Comparison of ENCODE assay signal across 9 cellular contexts in the genomic region with DNA sequence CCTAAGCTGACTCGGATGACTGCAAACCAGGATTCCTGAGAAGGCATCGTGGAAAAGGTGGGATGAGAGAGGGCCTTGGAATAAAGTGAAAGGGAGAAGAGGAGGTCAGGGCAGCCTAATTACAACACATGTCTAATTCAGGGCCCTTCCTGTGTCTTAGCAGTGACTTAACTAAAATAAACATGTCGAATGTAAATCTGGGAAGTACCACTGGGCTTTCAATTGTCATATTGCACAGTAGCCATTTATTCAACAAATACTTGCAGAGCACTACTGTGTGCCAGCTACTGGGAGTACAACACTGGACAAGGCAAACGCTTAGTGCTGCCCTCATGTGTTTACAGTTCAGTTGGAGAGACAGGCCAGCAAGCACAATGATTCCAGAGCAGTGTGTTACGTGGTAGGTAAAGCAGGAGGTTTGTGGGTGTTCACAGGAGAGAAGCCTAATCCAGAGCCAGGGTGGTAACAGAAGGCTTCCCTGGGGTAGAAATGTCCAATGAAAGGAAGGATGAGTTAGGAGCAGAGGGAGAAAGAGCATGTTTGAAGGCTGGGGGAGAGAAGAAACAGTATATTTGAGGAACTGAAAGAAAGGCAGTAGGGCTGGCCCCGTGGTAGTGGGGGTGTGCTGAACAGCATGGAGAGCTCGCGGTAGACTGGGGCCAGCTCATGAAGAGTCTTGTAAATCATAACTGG. TPM values are rescaled to one million over a fixed set of nuclear protein-coding genes. Genes with fewer than 3 reads are reported as not detected.
A peak's percentile ranks its signal among the peaks of the same experiment; 100 is the strongest.
DNase-seq lines count a peak whose midpoint lies in the region; ATAC-seq, FAIRE-seq and TF ChIP-seq lines count a peak whose summit lies in the region.
"Had no signal": no experiment of that assay in that cellular context is flagged by ENCODE, and none has a peak within 500 bp of the region (broad histone marks: within the 10 kb centered on the region; RNA-seq: fewer than 3 reads in every experiment).

No MANE protein-coding gene starts in this region.

- 0 out of 2 replicates have a peak, but pooled peaks have one; percentile 27 for TF ChIP-seq RAD21 in HepG2 (CRISPR knock-in tag; IDR thresholded peaks at IDR 0.05)

- no peaks in the 10 kb centered on the region for H3K79me2 ChIP-seq in HepG2 (ENCODE audit: insufficient read depth, low read length)

- H3K4me1 Mint-ChIP-seq in WTC11 = peaks cover 82% of the 10 kb centered on the region

- H3K9me3 ChIP-seq in HepG2 (ENCODE audit: low read length) = no peaks in the 10 kb centered on the region

- no peak overlapping the region for H3K4me3 Mint-ChIP-seq in WTC11

- no TSS peak for BruUV-seq in HepG2 (replicated peaks; lab: Mats Ljungman, UMichigan)

- H3K9ac ChIP-seq in HepG2 (ENCODE audit: insufficient read depth, low read depth, low read length) = peak overlapping the region; percentile 69

- intact Hi-C loops in HepG2 (cut with micrococcal nuclease; ENCODE audit: unreplicated experiment) = loop anchor here (1.0 to 2.0 kb wide), 5 partner anchors 24 to 227 kb away; no protein-coding TSS in a partner anchor

- H4K20me1 ChIP-seq in HepG2 (ENCODE audit: insufficient read depth, low read length) = no peaks in the 10 kb centered on the region

- peak overlapping the region; percentile 79 for H3K4me2 ChIP-seq in HepG2 (ENCODE audit: low read depth, low read length)

- no peaks in the 10 kb centered on the region for H3K9me3 Mint-ChIP-seq in WTC11

- no peak for TF ChIP-seq EP300 in HepG2 (IDR thresholded peaks at IDR 0.05; ENCODE audit: low read depth in 2 of 2, low read length in 2 of 2)
- no peak for TF ChIP-seq EP300 in HepG2 (CRISPR knock-in tag; IDR thresholded peaks at IDR 0.05; ENCODE audit: borderline replicate concordance)

- H3K36me3 ChIP-seq in HepG2 (replicated peaks in 1 of 2; ENCODE audit: control insufficient read depth in 1 of 2, insufficient read depth in 2 of 2, low read length in 2 of 2) = no peaks in the 10 kb centered on the region

- POLR2A ChIA-PET in WTC11 (lab: Charles Lee) = no interaction called here
- POLR2A ChIA-PET in HepG2 (lab: Yijun Ruan, JAX) = interaction anchor here (1.5 to 2.0 kb wide), 3 partner anchors 18 to 37 kb away, joined by 5 to 10 read pairs (median 5); no protein-coding TSS in a partner anchor

- ATAC-seq in GM21515 (IDR thresholded peaks at IDR 0.05; ENCODE audit: unreplicated experiment) (peak; percentile 94), HG03565 (IDR thresholded peaks at IDR 0.05; ENCODE audit: unreplicated experiment) (peak; percentile 83), WTC11 (peak; percentile 32), HepG2 (peak; percentile 92)

- DNase-seq in Caki2 (ENCODE audit: low read depth) (peak; percentile 66), WTC11 (ENCODE audit: low spot score) (no peak), HepG2 (ENCODE audit: low spot score) (peak; percentile 81), NCI-H1092 (lab: John Stamatoyannopoulos, UW) (no peak), inferior parietal cortex (ENCODE audit: extremely low spot score) (no peak)
- no peak for DNase-seq in activated CD4-positive, alpha-beta T cell treated with anti-CD3 and anti-CD28 coated beads for 48 hours

- in situ Hi-C loops in Caki2 (cut with HindIII; ENCODE audit: low pct_unique_long_range_greater_than_20kb, low sequenced_read_pairs) (no loop called here), HepG2 (cut with HindIII; ENCODE audit: extremely low pct_ligation_motif_present, low pct_unique_long_range_greater_than_20kb) (loop anchor here (10.0 kb wide), 1 partner anchor 129 kb away; no protein-coding TSS in a partner anchor)

- H3K27me3 ChIP-seq in HepG2 (ENCODE audit: control insufficient read depth in 1 of 2, insufficient read depth in 2 of 2, low read length in 2 of 2) = no peaks in the 10 kb centered on the region

- peak overlapping the region; percentile 58 for H3K27ac ChIP-seq in HepG2 (ENCODE audit: extremely low read length, insufficient read depth, low read length)

- H2AFZ ChIP-seq in HepG2 (ENCODE audit: low read length) = peak overlapping the region; percentile 100

- TF ChIP-seq CTCF in WTC11 (IDR thresholded peaks at IDR 0.05) = no peak
- TF ChIP-seq CTCF in HepG2 (CRISPR knock-in tag; IDR thresholded peaks at IDR 0.05) = peak; percentile 85

- peak overlapping the region; percentile 27; the same call in 1 of the 2 replicates for H3K27ac Mint-ChIP-seq in WTC11

- peaks cover 11% of the 10 kb centered on the region; the same call in 1 of the 2 replicates for H3K27me3 Mint-ChIP-seq in WTC11 (ENCODE audit: low read depth)

- CTCF ChIA-PET in WTC11 (lab: Charles Lee) (interaction anchor here (1.3 to 1.6 kb wide), 2 partner anchors 19 to 24 kb away, joined by 4 to 9 read pairs; no protein-coding TSS in a partner anchor), HepG2 (lab: Yijun Ruan, JAX; ENCODE audit: low intra/inter-chr PET ratio, low total read pairs) (interaction anchor here (1.1 to 1.7 kb wide), 5 partner anchors 18 to 244 kb away, joined by 3 to 7 read pairs (median 4); no protein-coding TSS in a partner anchor)

- H3K4me1 ChIP-seq in HepG2 (ENCODE audit: insufficient read depth, low read length) = peaks cover 80% of the 10 kb centered on the region

- no peaks in the 10 kb centered on the region for H3K36me3 Mint-ChIP-seq in WTC11

- TF ChIP-seq POLR2A in HepG2 (IDR thresholded peaks at IDR 0.05; ENCODE audit: insufficient read depth in 1 of 2, low read depth in 2 of 2, low read length in 2 of 2) = peak in 1 of 2 experiments; percentile 67; a peak in 2 of 4 replicates

- peak; percentile 90 for FAIRE-seq in HepG2 (lab: Jason Lieb, UNC)
- FAIRE-seq: G401.6 had no signal

- 25% methylated on average over 8 of the region's 8 CpGs for WGBS in HepG2 (ENCODE audit: low lambda C conversion rate)

- H3K4me3 ChIP-seq in HepG2 (replicated peaks in 1 of 3; ENCODE audit: insufficient read depth in 1 of 3, low read depth in 2 of 3, low read length in 3 of 3) = peak overlapping the region; percentile 25 to 54 (median 43); a peak in 5 of 6 replicates

TF ChIP-seq in WTC11, 78 proteins besides CTCF, POLR2A, EP300 and RAD21:
- no peak for TF ChIP-seq GRHL2 (CRISPR knock-in tag; IDR thresholded peaks at IDR 0.05; ENCODE audit: insufficient replicate concordance, severe bottlenecking)
- TF ChIP-seq, protein P1, sequence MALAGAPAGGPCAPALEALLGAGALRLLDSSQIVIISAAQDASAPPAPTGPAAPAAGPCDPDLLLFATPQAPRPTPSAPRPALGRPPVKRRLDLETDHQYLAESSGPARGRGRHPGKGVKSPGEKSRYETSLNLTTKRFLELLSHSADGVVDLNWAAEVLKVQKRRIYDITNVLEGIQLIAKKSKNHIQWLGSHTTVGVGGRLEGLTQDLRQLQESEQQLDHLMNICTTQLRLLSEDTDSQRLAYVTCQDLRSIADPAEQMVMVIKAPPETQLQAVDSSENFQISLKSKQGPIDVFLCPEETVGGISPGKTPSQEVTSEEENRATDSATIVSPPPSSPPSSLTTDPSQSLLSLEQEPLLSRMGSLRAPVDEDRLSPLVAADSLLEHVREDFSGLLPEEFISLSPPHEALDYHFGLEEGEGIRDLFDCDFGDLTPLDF (CRISPR knock-in tag; IDR thresholded peaks at IDR 0.05) = no peak
- no peak for TF ChIP-seq PRRX2 (CRISPR knock-in tag; IDR thresholded peaks at IDR 0.05)
- TF ChIP-seq CREM (CRISPR knock-in tag; IDR thresholded peaks at IDR 0.05) = no peak
TF ChIP-seq in WTC11: peak in this region for 0.

TF ChIP-seq in HepG2, 621 proteins besides CTCF, POLR2A, EP300 and RAD21 (continues in another document):
- TF ChIP-seq CEBPG (CRISPR knock-in tag; IDR thresholded peaks at IDR 0.05) (peak; percentile 43; the same call in 1 of the 2 replicates), SIX4 (CRISPR knock-in tag; IDR thresholded peaks at IDR 0.05) (no peak), ZBTB7A (CRISPR knock-in tag; IDR thresholded peaks at IDR 0.05) (no peak), ZNF780A (CRISPR knock-in tag; IDR thresholded peaks at IDR 0.05) (no peak), SKI (IDR thresholded peaks at IDR 0.05; ENCODE audit: partially characterized antibody) (no peak), ZNF781 (CRISPR knock-in tag; IDR thresholded peaks at IDR 0.05; ENCODE audit: borderline replicate concordance, not compliant biosample characterization) (peak; percentile 31), ZKSCAN5 (CRISPR knock-in tag; IDR thresholded peaks at IDR 0.05) (no peak), RXRB (CRISPR knock-in tag; IDR thresholded peaks at IDR 0.05; ENCODE audit: borderline replicate concordance) (peak; percentile 65), ZNF674 (CRISPR knock-in tag; IDR thresholded peaks at IDR 0.05; ENCODE audit: low read depth) (no peak), CENPT (CRISPR knock-in tag; IDR thresholded peaks at IDR 0.05; ENCODE audit: low read depth) (no peak), ZNF672 (CRISPR knock-in tag; IDR thresholded peaks at IDR 0.05) (no peak), AGO2 (optimal IDR thresholded peaks at IDR 0.05; ENCODE audit: low read depth, low read length) (no peak), ADNP (CRISPR knock-in tag; IDR thresholded peaks at IDR 0.05) (no peak), ZNF44 (CRISPR knock-in tag; IDR thresholded peaks at IDR 0.05) (no peak)

RNA-seq across cellular contexts. Expression of a gene that starts 38.0 kb away (rescaled TPM):
- 7.4 and 8.6 TPM in 2 replicates for total RNA-seq in Caki2 (2014; rRNA removed; shearing (Covaris generic); ENCODE audit: low replicate concordance)
- total RNA-seq in WTC11 (2021) = 25.7 to 29.5 TPM (median 27.5 TPM) in 3 replicates
- total RNA-seq in HepG2 (2016; rRNA removed; fragmentation: Illumina TruSeq; extraction: Trizol) = 5.4 and 6.4 TPM in 2 replicates
- total RNA-seq in HepG2 (2016; cell fraction: cytosol; rRNA removed; fragmentation: Illumina TruSeq; extraction: Trizol; ENCODE audit: low read depth) = 1.5 and 1.8 TPM in 2 replicates
- total RNA-seq in HepG2 (2016; cell fraction: insoluble cytoplasmic fraction; rRNA removed; fragmentation: Illumina TruSeq; extraction: Trizol) = 5.2 and 6.3 TPM in 2 replicates
- 1.9 and 2.0 TPM in 2 replicates for total RNA-seq in HepG2 (2016; cell fraction: membrane; rRNA removed; fragmentation: Illumina TruSeq; extraction: Trizol)
- 9.0 and 10.9 TPM in 2 replicates for total RNA-seq in HepG2 (2016; cell fraction: nucleus; rRNA removed; fragmentation: Illumina TruSeq; extraction: Trizol)
- 4.6 and 5.9 TPM in 2 replicates for polyA plus RNA-seq in HepG2 (2011; rRNA removed)
- 3.1 and 3.2 TPM in 2 replicates for polyA plus RNA-seq in HepG2 (2011; cell fraction: cytosol; rRNA removed)
- polyA plus RNA-seq in HepG2 (2011; cell fraction: nucleus; rRNA removed) = 13.0 and 15.7 TPM in 2 replicates
- polyA plus RNA-seq in HepG2 (2012) = 3.0 and 3.2 TPM in 2 replicates
- polyA plus RNA-seq in HepG2 (2016; cell fraction: cytosol; fragmentation: Illumina TruSeq; extraction: Trizol; ENCODE audit: low read depth) = 0.06 and 0.07 TPM in 2 replicates
- polyA plus RNA-seq in HepG2 (2016; cell fraction: insoluble cytoplasmic fraction; fragmentation: Illumina TruSeq; extraction: Trizol; ENCODE audit: low read depth) = 4.1 and 4.5 TPM in 2 replicates
- polyA plus RNA-seq in HepG2 (2016; cell fraction: membrane; fragmentation: Illumina TruSeq; extraction: Trizol; ENCODE audit: low read depth) = 0.26 and 0.38 TPM in 2 replicates
- 8.1 and 9.7 TPM in 2 replicates for polyA plus RNA-seq in HepG2 (2016; cell fraction: nucleus; fragmentation: Illumina TruSeq; extraction: Trizol; ENCODE audit: insufficient read depth, low read depth)
- polyA minus RNA-seq in HepG2 (2011; rRNA and poly(A)+ RNA removed; ENCODE audit: low replicate concordance) = 15.5 and 36.8 TPM in 2 replicates
- polyA minus RNA-seq in HepG2 (2011; cell fraction: cytosol; rRNA and poly(A)+ RNA removed) = 6.7 and 8.0 TPM in 2 replicates
- polyA minus RNA-seq in HepG2 (2011; cell fraction: nucleus; rRNA and poly(A)+ RNA removed) = 34.3 and 40.3 TPM in 2 replicates

Comparison
In these comparisons a context has a peak if more than half of its experiments do, and no peak if none do; other contexts are left out.
1. DNase-seq: peak in Caki2 (single experiment) and HepG2 (single experiment); none in WTC11 (single experiment), activated CD4-positive, alpha-beta T cell treated with anti-CD3 and anti-CD28 coated beads for 48 hours (single experiment), NCI-H1092 (single experiment) and inferior parietal cortex (single experiment).
2. ATAC-seq: peak in every context shown above with its lines; median percentile 94 in GM21515; 92 in HepG2; 83 in HG03565; 32 in WTC11.